In the genomic region with DNA sequence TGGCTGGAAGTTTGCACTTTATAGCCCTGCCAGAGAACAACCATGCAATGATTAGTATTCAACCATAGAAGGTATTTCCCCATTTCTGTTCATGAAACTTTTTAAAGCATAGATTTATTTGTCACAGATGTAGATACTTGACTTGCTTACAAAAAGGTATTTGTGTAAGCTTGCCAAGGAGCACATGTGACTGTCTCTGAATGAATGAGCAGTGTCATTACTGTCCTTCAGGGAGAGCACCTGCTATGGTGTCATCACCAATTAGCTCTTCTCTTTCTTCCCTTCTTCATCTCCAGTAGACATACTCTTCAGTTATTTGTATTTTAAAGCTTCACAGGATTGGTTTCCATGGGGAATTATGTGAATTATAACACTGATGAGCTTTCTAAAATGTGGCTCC, we compare ENCODE assay signal across 24 cellular contexts.
"Had no signal": no experiment of that assay in that cellular context is flagged by ENCODE, and none has a peak within 500 bp of the region (broad histone marks: within the 10 kb centered on the region; RNA-seq: fewer than 3 reads in every experiment).

No MANE protein-coding gene starts in this region.

- H3K27me3 ChIP-seq: colonic mucosa, SJSA1 had no signal

- DNase-seq: activated B cell treated with CpG ODN at 0.5 μM for 24 hours; activated CD4-positive, alpha-beta T cell treated with anti-CD3 and anti-CD28 coated beads for 1 hour; activated CD4-positive, alpha-beta T cell treated with anti-CD3 and anti-CD28 coated beads, Interleukin-2, amount 10 ng/mL, durations not matched to agents 24 days and 14 days; activated CD4-positive, alpha-beta T cell treated with anti-CD3 and anti-CD28 coated beads, Interleukin-2, amount 50 U/mL, for 48 hours; activated CD8-positive, alpha-beta memory T cell treated with anti-CD3 and anti-CD28 coated beads, Interleukin-2, amount 10 ng/mL, durations not matched to agents 7 days and 5 days; activated effector memory CD4-positive, alpha-beta T cell treated with Interleukin-2 at 50 U/mL for 16 hours; activated naive CD4-positive, alpha-beta T cell; activated naive CD8-positive, alpha-beta T cell treated with anti-CD3 and anti-CD28 coated beads, Interleukin-2, amount 50 U/mL, for 24 hours; activated T-cell treated with anti-CD3 and anti-CD28 coated beads, Interleukin-2, amount 50 U/mL, for 24 hours; amniotic stem cell; colonic mucosa; KG1; NCI-H1048; NCI-H146; NCI-H187 treated with DMSO at 0.1 percent for 48 hours; NCI-H2107; NCI-H446; NCI-H526; NK-92 treated with Interleukin-12 subunit alpha and Interleukin-12 subunit beta, amount 100 ng/mL, for 24 hours; PC-3; T-helper 9 cell had no signal

- ATAC-seq: activated CD8-positive, alpha-beta memory T cell treated with anti-CD3 and anti-CD28 coated beads, Interleukin-2, amount 10 ng/mL, durations not matched to agents 7 days and 5 days; activated naive CD4-positive, alpha-beta T cell treated with anti-CD3 and anti-CD28 coated beads, Interleukin-2, amount 50 U/mL, for 72 hours; activated naive CD8-positive, alpha-beta T cell treated with anti-CD3 and anti-CD28 coated beads, Interleukin-2, amount 50 U/mL, for 24 hours; PC-3 had no signal

- H3K36me3 ChIP-seq: colonic mucosa, SJSA1 had no signal

- H3K4me1 ChIP-seq: colonic mucosa, SJSA1 had no signal

- H3K27ac ChIP-seq: colonic mucosa, SJSA1 had no signal

- FAIRE-seq: RCC 7860 had no signal

- H3K4me3 ChIP-seq: colonic mucosa, SJSA1 had no signal

- H3K9me3 ChIP-seq: colonic mucosa, SJSA1 had no signal
